In the genomic region with DNA sequence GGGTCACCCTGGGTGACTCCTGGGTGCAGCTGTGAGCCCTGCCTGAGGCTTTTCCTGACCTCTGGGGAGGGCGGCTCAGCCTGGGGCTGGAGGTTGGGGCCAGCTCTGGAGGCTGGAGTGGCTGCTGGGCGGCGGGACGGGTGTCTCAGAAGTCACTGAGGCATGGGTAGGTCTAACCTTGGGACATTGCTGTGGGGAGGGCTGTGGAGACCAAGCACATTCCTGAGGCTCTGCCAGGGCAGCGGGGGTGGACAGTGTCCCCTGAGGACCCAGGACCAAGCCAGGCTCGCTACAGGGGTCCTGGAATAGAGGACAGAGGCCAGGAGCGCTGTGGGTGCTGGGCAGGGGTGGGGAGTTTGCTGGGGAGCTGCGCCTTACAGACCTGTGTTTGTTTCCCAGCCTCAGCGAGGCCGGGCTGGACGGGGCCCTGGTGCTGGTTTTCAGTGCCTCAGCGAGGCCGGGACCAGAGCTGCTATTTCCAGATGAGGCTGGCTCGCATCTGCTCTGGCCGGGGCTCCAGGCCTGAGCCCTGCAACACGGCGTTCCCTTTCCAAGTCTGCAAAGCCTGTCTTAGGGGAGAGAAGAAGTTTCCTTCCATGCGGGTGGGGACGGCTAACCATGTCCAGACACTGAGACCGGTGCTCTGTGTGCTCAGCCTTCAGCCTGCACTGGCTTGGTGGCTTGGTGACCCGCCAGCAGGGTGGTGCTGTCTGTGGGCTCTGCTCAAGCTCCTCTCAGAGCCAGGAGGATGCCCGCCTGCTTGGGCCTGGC, we compare ENCODE assay signal across 1 cellular context.
TF ChIP-seq lines count a peak whose summit lies in the region.

No MANE protein-coding gene starts in this region.

TF ChIP-seq in HepG2, 621 proteins besides CTCF, POLR2A, EP300 and RAD21:
- TF ChIP-seq DNMT1 (CRISPR knock-in tag; IDR thresholded peaks at IDR 0.05) = no peak
- TF ChIP-seq ZMAT3 (CRISPR knock-in tag; conservative IDR thresholded peaks at IDR 0.05) = no peak
- no peak for TF ChIP-seq ZNF777 (CRISPR knock-in tag; IDR thresholded peaks at IDR 0.05)
- 0 out of 2 replicates have a peak, but pooled peaks have one; percentile 45 for TF ChIP-seq PCBP1 (IDR thresholded peaks at IDR 0.05; ENCODE audit: borderline replicate concordance, low read depth, low read length)
- TF ChIP-seq AGO2 (optimal IDR thresholded peaks at IDR 0.05; ENCODE audit: low read depth, low read length) = peak; percentile 91
- no peak for TF ChIP-seq RORA (CRISPR knock-in tag; IDR thresholded peaks at IDR 0.05)
- TF ChIP-seq, protein P1, sequence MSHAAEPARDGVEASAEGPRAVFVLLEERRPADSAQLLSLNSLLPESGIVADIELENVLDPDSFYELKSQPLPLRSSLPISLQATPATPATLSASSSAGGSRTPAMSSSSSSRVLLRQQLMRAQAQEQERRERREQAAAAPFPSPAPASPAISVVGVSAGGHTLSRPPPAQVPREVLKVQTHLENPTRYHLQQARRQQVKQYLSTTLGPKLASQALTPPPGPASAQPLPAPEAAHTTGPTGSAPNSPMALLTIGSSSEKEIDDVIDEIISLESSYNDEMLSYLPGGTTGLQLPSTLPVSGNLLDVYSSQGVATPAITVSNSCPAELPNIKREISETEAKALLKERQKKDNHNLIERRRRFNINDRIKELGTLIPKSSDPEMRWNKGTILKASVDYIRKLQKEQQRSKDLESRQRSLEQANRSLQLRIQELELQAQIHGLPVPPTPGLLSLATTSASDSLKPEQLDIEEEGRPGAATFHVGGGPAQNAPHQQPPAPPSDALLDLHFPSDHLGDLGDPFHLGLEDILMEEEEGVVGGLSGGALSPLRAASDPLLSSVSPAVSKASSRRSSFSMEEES (CRISPR knock-in tag; IDR thresholded peaks at IDR 0.05) = no peak
- TF ChIP-seq WIZ (CRISPR knock-in tag; IDR thresholded peaks at IDR 0.05) = no peak
- TF ChIP-seq, protein P2, sequence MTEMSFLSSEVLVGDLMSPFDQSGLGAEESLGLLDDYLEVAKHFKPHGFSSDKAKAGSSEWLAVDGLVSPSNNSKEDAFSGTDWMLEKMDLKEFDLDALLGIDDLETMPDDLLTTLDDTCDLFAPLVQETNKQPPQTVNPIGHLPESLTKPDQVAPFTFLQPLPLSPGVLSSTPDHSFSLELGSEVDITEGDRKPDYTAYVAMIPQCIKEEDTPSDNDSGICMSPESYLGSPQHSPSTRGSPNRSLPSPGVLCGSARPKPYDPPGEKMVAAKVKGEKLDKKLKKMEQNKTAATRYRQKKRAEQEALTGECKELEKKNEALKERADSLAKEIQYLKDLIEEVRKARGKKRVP (CRISPR knock-in tag; IDR thresholded peaks at IDR 0.05) = no peak
- TF ChIP-seq RBFOX2 (IDR thresholded peaks at IDR 0.05; ENCODE audit: low read depth, low read length) = peak; percentile 52
